In genomic region chr2:109636290-109636675, GRCh38 we compare ENCODE assay signal across 2 cellular contexts.
TF ChIP-seq lines count a peak whose summit lies in the region.

No MANE protein-coding gene starts in this region.

TF ChIP-seq in GM12878, 131 proteins besides CTCF, POLR2A, EP300 and RAD21:
- TF ChIP-seq NFXL1 (IDR thresholded peaks at IDR 0.05; ENCODE audit: borderline replicate concordance) (no peak), RBBP5 (conservative IDR thresholded peaks at IDR 0.05) (no peak), BRCA1 (IDR thresholded peaks at IDR 0.05; ENCODE audit: low read depth, low read length) (no peak), KLF5 (IDR thresholded peaks at IDR 0.05; ENCODE audit: partially characterized antibody) (no peak), TCF7 (IDR thresholded peaks at IDR 0.05; ENCODE audit: borderline replicate concordance) (no peak), ZSCAN29 (IDR thresholded peaks at IDR 0.05) (no peak), EZH2 (IDR thresholded peaks at IDR 0.05; ENCODE audit: borderline replicate concordance, control insufficient read depth, low read depth, low read length) (no peak), GATAD2B (conservative IDR thresholded peaks at IDR 0.05; ENCODE audit: low read depth) (no peak), ZNF384 (IDR thresholded peaks at IDR 0.05; ENCODE audit: borderline replicate concordance, low read depth, low read length) (no peak), MAX (IDR thresholded peaks at IDR 0.05; ENCODE audit: low read depth, low read length) (no peak), BCL11A (IDR thresholded peaks at IDR 0.05; ENCODE audit: low read depth, low read length) (no peak), IKZF1 (conservative IDR thresholded peaks at IDR 0.05) (no peak), RFX5 (IDR thresholded peaks at IDR 0.05; ENCODE audit: low read depth, low read length) (no peak), RAD51 (IDR thresholded peaks at IDR 0.05) (no peak), CREM (IDR thresholded peaks at IDR 0.05; ENCODE audit: low read depth) (no peak)
- TF ChIP-seq, protein P1, sequence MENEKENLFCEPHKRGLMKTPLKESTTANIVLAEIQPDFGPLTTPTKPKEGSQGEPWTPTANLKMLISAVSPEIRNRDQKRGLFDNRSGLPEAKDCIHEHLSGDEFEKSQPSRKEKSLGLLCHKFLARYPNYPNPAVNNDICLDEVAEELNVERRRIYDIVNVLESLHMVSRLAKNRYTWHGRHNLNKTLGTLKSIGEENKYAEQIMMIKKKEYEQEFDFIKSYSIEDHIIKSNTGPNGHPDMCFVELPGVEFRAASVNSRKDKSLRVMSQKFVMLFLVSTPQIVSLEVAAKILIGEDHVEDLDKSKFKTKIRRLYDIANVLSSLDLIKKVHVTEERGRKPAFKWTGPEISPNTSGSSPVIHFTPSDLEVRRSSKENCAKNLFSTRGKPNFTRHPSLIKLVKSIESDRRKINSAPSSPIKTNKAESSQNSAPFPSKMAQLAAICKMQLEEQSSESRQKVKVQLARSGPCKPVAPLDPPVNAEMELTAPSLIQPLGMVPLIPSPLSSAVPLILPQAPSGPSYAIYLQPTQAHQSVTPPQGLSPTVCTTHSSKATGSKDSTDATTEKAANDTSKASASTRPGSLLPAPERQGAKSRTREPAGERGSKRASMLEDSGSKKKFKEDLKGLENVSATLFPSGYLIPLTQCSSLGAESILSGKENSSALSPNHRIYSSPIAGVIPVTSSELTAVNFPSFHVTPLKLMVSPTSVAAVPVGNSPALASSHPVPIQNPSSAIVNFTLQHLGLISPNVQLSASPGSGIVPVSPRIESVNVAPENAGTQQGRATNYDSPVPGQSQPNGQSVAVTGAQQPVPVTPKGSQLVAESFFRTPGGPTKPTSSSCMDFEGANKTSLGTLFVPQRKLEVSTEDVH (IDR thresholded peaks at IDR 0.05; ENCODE audit: low read depth, partially characterized antibody), result no peak
- TF ChIP-seq, protein P2, sequence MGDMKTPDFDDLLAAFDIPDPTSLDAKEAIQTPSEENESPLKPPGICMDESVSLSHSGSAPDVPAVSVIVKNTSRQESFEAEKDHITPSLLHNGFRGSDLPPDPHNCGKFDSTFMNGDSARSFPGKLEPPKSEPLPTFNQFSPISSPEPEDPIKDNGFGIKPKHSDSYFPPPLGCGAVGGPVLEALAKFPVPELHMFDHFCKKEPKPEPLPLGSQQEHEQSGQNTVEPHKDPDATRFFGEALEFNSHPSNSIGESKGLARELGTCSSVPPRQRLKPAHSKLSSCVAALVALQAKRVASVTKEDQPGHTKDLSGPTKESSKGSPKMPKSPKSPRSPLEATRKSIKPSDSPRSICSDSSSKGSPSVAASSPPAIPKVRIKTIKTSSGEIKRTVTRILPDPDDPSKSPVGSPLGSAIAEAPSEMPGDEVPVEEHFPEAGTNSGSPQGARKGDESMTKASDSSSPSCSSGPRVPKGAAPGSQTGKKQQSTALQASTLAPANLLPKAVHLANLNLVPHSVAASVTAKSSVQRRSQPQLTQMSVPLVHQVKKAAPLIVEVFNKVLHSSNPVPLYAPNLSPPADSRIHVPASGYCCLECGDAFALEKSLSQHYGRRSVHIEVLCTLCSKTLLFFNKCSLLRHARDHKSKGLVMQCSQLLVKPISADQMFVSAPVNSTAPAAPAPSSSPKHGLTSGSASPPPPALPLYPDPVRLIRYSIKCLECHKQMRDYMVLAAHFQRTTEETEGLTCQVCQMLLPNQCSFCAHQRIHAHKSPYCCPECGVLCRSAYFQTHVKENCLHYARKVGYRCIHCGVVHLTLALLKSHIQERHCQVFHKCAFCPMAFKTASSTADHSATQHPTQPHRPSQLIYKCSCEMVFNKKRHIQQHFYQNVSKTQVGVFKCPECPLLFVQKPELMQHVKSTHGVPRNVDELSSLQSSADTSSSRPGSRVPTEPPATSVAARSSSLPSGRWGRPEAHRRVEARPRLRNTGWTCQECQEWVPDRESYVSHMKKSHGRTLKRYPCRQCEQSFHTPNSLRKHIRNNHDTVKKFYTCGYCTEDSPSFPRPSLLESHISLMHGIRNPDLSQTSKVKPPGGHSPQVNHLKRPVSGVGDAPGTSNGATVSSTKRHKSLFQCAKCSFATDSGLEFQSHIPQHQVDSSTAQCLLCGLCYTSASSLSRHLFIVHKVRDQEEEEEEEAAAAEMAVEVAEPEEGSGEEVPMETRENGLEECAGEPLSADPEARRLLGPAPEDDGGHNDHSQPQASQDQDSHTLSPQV (IDR thresholded peaks at IDR 0.05), result no peak
- TF ChIP-seq, protein P3, sequence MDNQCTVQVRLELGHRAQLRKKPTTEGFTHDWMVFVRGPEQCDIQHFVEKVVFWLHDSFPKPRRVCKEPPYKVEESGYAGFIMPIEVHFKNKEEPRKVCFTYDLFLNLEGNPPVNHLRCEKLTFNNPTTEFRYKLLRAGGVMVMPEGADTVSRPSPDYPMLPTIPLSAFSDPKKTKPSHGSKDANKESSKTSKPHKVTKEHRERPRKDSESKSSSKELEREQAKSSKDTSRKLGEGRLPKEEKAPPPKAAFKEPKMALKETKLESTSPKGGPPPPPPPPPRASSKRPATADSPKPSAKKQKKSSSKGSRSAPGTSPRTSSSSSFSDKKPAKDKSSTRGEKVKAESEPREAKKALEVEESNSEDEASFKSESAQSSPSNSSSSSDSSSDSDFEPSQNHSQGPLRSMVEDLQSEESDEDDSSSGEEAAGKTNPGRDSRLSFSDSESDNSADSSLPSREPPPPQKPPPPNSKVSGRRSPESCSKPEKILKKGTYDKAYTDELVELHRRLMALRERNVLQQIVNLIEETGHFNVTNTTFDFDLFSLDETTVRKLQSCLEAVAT (IDR thresholded peaks at IDR 0.05), result no peak

TF ChIP-seq in WTC11, 78 proteins besides CTCF, POLR2A, EP300 and RAD21:
- TF ChIP-seq, protein P4, sequence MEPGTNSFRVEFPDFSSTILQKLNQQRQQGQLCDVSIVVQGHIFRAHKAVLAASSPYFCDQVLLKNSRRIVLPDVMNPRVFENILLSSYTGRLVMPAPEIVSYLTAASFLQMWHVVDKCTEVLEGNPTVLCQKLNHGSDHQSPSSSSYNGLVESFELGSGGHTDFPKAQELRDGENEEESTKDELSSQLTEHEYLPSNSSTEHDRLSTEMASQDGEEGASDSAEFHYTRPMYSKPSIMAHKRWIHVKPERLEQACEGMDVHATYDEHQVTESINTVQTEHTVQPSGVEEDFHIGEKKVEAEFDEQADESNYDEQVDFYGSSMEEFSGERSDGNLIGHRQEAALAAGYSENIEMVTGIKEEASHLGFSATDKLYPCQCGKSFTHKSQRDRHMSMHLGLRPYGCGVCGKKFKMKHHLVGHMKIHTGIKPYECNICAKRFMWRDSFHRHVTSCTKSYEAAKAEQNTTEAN (CRISPR knock-in tag; IDR thresholded peaks at IDR 0.05), result no peak
- TF ChIP-seq ZNF425 (CRISPR knock-in tag; conservative IDR thresholded peaks at IDR 0.05) (no peak), FOXP1 (CRISPR knock-in tag; IDR thresholded peaks at IDR 0.05; ENCODE audit: borderline replicate concordance) (no peak), ZBTB21 (CRISPR knock-in tag; IDR thresholded peaks at IDR 0.05; ENCODE audit: borderline replicate concordance) (no peak)
TF ChIP-seq in WTC11: peak in this region for 0.
